ENCODE assay signal across 25 cellular contexts in the genomic region with DNA sequence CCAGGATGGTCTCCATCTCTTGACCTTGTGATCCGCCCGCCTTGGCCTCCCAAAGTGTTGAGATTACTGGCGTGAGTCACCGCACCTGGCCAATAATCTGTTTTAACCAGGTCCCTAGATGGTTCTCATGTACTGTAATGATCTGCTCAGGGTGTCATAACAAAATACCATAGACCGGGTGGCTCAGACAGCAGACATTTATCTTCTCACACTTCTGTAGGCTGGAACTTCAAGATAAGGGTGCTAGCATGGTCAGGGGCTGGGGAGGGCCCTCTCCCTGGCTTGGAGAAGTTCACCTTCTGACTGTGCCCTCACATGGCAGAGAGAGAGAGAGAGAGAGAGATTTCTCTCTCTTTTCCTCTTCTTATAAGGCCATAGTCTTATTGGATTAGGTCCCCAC.
"Had no signal": no experiment of that assay in that cellular context is flagged by ENCODE, and none has a peak within 500 bp of the region (broad histone marks: within the 10 kb centered on the region; RNA-seq: fewer than 3 reads in every experiment).

No MANE protein-coding gene starts in this region.

- H3K27ac ChIP-seq: breast epithelium, esophagus squamous epithelium, heart right ventricle, left lung, right lobe of liver, thoracic aorta, upper lobe of left lung, vagina had no signal

- DNase-seq: activated B cell treated with CpG ODN at 0.5 μM for 24 hours; activated CD4-positive, alpha-beta T cell treated with anti-CD3 and anti-CD28 coated beads, Interleukin-2, amount 50 U/mL, for 1 hour; activated CD8-positive, alpha-beta T cell treated with anti-CD3 and anti-CD28 coated beads for 36 hours; activated naive CD8-positive, alpha-beta T cell treated with anti-CD3 and anti-CD28 coated beads, Interleukin-2, amount 50 U/mL, for 24 hours; activated T-cell treated with anti-CD3 and anti-CD28 coated beads, Interleukin-2, amount 50 U/mL, for 4 hours; amygdala; dermis blood vessel endothelial cell; effector CD4-positive, alpha-beta T cell; esophagus squamous epithelium; foreskin melanocyte; heart right ventricle; kidney glomerular epithelial cell; left lung; midbrain; naive thymus-derived CD4-positive, alpha-beta T cell; posterior cingulate gyrus; right lobe of liver; stimulated activated CD4-positive, alpha-beta T cell treated with anti-CD3 and anti-CD28 coated beads, Interleukin-4, amount 100 ng/mL, for 1 hour; stimulated activated naive CD8-positive, alpha-beta T cell treated with anti-CD3 and anti-CD28 coated beads, Interleukin-15, Interleukin-2, amounts not matched to agents 100 U/mL and 50 U/mL, for 24 hours; SW 1271; T-helper 9 cell; upper lobe of left lung had no signal

- H3K27me3 ChIP-seq: breast epithelium, heart right ventricle, left lung, right lobe of liver, upper lobe of left lung, vagina had no signal

- H3K9me3 ChIP-seq: breast epithelium, esophagus squamous epithelium, left lung, right lobe of liver, thoracic aorta, upper lobe of left lung, vagina had no signal

- H3K4me3 ChIP-seq: breast epithelium, esophagus squamous epithelium, heart right ventricle, left lung, right lobe of liver, thoracic aorta, upper lobe of left lung, vagina had no signal

- H3K36me3 ChIP-seq: breast epithelium, esophagus squamous epithelium, heart right ventricle, left lung, right lobe of liver, thoracic aorta, upper lobe of left lung, vagina had no signal

- H3K4me1 ChIP-seq: breast epithelium, esophagus squamous epithelium, heart right ventricle, left lung, right lobe of liver, upper lobe of left lung, vagina had no signal

- ATAC-seq: activated CD8-positive, alpha-beta T cell treated with anti-CD3 and anti-CD28 coated beads for 36 hours; activated naive CD8-positive, alpha-beta T cell treated with anti-CD3 and anti-CD28 coated beads, Interleukin-2, amount 50 U/mL, for 24 hours; activated T-cell treated with anti-CD3 and anti-CD28 coated beads, Interleukin-2, amount 50 U/mL, for 4 hours; left lung; naive thymus-derived CD4-positive, alpha-beta T cell; right lobe of liver; stimulated activated naive CD8-positive, alpha-beta T cell treated with anti-CD3 and anti-CD28 coated beads, Interleukin-15, Interleukin-2, amounts not matched to agents 100 U/mL and 50 U/mL, for 24 hours had no signal
